In the genomic region with DNA sequence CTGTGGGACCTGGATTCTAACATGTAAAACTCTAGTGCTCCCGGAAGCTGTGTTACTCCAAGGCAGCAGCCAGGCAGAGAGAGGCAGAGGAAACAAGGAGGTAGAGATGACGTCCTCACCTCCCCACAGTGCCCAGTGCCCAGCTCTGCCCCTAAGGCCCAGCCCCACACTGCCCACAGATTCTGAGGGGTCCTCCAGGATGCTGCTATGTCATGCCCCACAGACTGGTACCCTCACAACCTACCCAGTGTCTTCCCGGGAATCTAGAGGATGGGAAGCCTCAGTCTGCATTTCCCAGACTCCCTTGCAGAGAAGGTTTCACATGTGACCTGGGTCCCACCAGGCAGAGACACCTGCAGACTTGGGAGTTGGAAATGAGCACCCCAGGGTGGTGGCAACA, we compare ENCODE assay signal across 3 cellular contexts.
"Had no signal": no experiment of that assay in that cellular context is flagged by ENCODE, and none has a peak within 500 bp of the region (broad histone marks: within the 10 kb centered on the region; RNA-seq: fewer than 3 reads in every experiment).

No MANE protein-coding gene starts in this region.

- H3K4me3 ChIP-seq: GM12878 had no signal

- ATAC-seq: GM12878 had no signal

- DNase-seq: GDM1, GF-D8 had no signal
